In genomic region chr22:25389541-25389919, GRCh38 we compare ENCODE assay signal across 23 cellular contexts.
"Had no signal": no experiment of that assay in that cellular context is flagged by ENCODE, and none has a peak within 500 bp of the region (broad histone marks: within the 10 kb centered on the region; RNA-seq: fewer than 3 reads in every experiment).

No MANE protein-coding gene starts in this region.

- DNase-seq: activated CD4-positive, alpha-beta T cell treated with anti-CD3 and anti-CD28 coated beads for 48 hours; activated CD4-positive, alpha-beta T cell treated with anti-CD3 and anti-CD28 coated beads, Interleukin-2, amount 50 U/mL, for 48 hours; activated CD8-positive, alpha-beta memory T cell treated with anti-CD3 and anti-CD28 coated beads, Interleukin-2, amount 50 U/mL, for 48 hours; activated gamma-delta T cell; activated T-cell treated with anti-CD3 and anti-CD28 coated beads, Interleukin-2, amount 50 U/mL, for 24 hours; central memory CD4-positive, alpha-beta T cell; effector CD4-positive, alpha-beta T cell; esophagus squamous epithelium; gastrocnemius medialis; glutamatergic neuron; left colon; mammary epithelial cell; psoas muscle; stimulated activated CD4-positive, alpha-beta T cell treated with anti-CD3 and anti-CD28 coated beads, Interleukin-15, amount 100 ng/mL, for 24 hours; stimulated activated CD4-positive, alpha-beta T cell treated with anti-CD3 and anti-CD28 coated beads, Interleukin-2, amount 100 ng/mL, for 24 hours; stimulated activated naive CD4-positive, alpha-beta T cell had no signal

- H3K9ac ChIP-seq: parathyroid adenoma had no signal

- H3K27me3 ChIP-seq: breast epithelium, esophagus squamous epithelium, gastrocnemius medialis, tibial nerve had no signal

- H3K27ac Mint-ChIP-seq: activated naive CD4-positive, alpha-beta T cell treated with anti-CD3 and anti-CD28 coated beads, Interleukin-2, amount 10 ng/mL, durations not matched to agents 7 days and 5 days; activated T-cell treated with anti-CD3 and anti-CD28 coated beads, Interleukin-2, amount 50 U/mL, for 24 hours had no signal

- H3K4me3 Mint-ChIP-seq: activated naive CD4-positive, alpha-beta T cell treated with anti-CD3 and anti-CD28 coated beads, Interleukin-2, amount 10 ng/mL, durations not matched to agents 7 days and 5 days; activated T-cell treated with anti-CD3 and anti-CD28 coated beads, Interleukin-2, amount 50 U/mL, for 24 hours had no signal

- H3K27me3 Mint-ChIP-seq: activated naive CD4-positive, alpha-beta T cell treated with anti-CD3 and anti-CD28 coated beads, Interleukin-2, amount 10 ng/mL, durations not matched to agents 7 days and 5 days; activated T-cell treated with anti-CD3 and anti-CD28 coated beads, Interleukin-2, amount 50 U/mL, for 24 hours had no signal

- H3K4me1 ChIP-seq: breast epithelium, parathyroid adenoma, psoas muscle had no signal

- ATAC-seq: gastrocnemius medialis, left colon, psoas muscle had no signal

- H2AFZ ChIP-seq: parathyroid adenoma had no signal

- H3K4me2 ChIP-seq: smooth muscle cell had no signal

- H3K4me3 ChIP-seq: breast epithelium, esophagus squamous epithelium, gastrocnemius medialis, psoas muscle, smooth muscle cell, tibial nerve had no signal

- H3K9me3 ChIP-seq: breast epithelium, esophagus squamous epithelium, gastrocnemius medialis, psoas muscle, tibial nerve had no signal

- H3K36me3 ChIP-seq: breast epithelium, esophagus squamous epithelium, gastrocnemius medialis, tibial nerve had no signal

- H3K27ac ChIP-seq: breast epithelium, epithelial cell of prostate, esophagus squamous epithelium, gastrocnemius medialis, parathyroid adenoma, psoas muscle, tibial nerve, VCaP had no signal

- H3K9me3 Mint-ChIP-seq: activated naive CD4-positive, alpha-beta T cell treated with anti-CD3 and anti-CD28 coated beads, Interleukin-2, amount 10 ng/mL, durations not matched to agents 7 days and 5 days; activated T-cell treated with anti-CD3 and anti-CD28 coated beads, Interleukin-2, amount 50 U/mL, for 24 hours had no signal
